In the genomic region with DNA sequence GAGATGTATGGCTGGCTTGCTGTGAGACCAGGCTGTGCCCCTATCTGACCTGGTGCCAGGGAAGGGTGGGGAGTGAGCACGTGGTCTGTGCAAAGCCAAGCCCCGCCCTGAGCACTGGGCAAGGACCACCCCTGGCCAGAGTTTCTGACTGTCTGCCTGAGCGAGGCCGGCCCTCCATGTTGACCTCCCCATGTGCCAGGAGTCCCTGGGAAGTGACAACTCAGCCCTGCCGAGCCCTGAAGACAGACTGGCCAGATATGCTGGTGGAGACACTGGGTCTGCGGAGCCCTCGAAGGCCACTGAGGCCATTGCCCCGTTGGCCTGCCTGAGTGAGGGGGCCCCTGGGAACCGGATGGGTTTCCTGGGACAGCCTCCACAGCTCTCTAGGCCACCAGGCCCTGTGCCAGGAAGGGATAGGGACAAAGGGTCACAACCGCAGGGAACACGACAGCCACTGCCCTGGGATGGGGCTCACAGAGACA, we compare ENCODE assay signal across 1 cellular context.
A peak's percentile ranks its signal among the peaks of the same experiment; 100 is the strongest.
TF ChIP-seq lines count a peak whose summit lies in the region.

No MANE protein-coding gene starts in this region.

TF ChIP-seq in liver, 16 proteins besides CTCF, POLR2A, EP300 and RAD21 (continued from another document):
- TF ChIP-seq, protein P1, sequence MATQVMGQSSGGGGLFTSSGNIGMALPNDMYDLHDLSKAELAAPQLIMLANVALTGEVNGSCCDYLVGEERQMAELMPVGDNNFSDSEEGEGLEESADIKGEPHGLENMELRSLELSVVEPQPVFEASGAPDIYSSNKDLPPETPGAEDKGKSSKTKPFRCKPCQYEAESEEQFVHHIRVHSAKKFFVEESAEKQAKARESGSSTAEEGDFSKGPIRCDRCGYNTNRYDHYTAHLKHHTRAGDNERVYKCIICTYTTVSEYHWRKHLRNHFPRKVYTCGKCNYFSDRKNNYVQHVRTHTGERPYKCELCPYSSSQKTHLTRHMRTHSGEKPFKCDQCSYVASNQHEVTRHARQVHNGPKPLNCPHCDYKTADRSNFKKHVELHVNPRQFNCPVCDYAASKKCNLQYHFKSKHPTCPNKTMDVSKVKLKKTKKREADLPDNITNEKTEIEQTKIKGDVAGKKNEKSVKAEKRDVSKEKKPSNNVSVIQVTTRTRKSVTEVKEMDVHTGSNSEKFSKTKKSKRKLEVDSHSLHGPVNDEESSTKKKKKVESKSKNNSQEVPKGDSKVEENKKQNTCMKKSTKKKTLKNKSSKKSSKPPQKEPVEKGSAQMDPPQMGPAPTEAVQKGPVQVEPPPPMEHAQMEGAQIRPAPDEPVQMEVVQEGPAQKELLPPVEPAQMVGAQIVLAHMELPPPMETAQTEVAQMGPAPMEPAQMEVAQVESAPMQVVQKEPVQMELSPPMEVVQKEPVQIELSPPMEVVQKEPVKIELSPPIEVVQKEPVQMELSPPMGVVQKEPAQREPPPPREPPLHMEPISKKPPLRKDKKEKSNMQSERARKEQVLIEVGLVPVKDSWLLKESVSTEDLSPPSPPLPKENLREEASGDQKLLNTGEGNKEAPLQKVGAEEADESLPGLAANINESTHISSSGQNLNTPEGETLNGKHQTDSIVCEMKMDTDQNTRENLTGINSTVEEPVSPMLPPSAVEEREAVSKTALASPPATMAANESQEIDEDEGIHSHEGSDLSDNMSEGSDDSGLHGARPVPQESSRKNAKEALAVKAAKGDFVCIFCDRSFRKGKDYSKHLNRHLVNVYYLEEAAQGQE (IDR thresholded peaks at IDR 0.05), result no peak
- no peak for TF ChIP-seq EGR1 (IDR thresholded peaks at IDR 0.05; ENCODE audit: low read depth in 2 of 2)
- TF ChIP-seq YY1 (IDR thresholded peaks at IDR 0.05), result no peak
- peak; percentile 45 to 72 for TF ChIP-seq RXRA (IDR thresholded peaks at IDR 0.05)
- no peak for TF ChIP-seq HNF4G (IDR thresholded peaks at IDR 0.05)
- TF ChIP-seq FOXA1 (IDR thresholded peaks at IDR 0.05), result no peak
- no peak for TF ChIP-seq TAF1 (conservative IDR thresholded peaks at IDR 0.05)
- peak; percentile 97 for TF ChIP-seq NR2F2 (IDR thresholded peaks at IDR 0.05)
- TF ChIP-seq, protein P2, sequence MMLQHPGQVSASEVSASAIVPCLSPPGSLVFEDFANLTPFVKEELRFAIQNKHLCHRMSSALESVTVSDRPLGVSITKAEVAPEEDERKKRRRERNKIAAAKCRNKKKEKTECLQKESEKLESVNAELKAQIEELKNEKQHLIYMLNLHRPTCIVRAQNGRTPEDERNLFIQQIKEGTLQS (IDR thresholded peaks at IDR 0.05), result no peak
- TF ChIP-seq GABPA (IDR thresholded peaks at IDR 0.05 in 1 of 2, conservative IDR thresholded peaks at IDR 0.05 in 1 of 2), result no peak
- no peak for TF ChIP-seq JUND (IDR thresholded peaks at IDR 0.05)
- TF ChIP-seq FOXA2 (IDR thresholded peaks at IDR 0.05), result no peak
- peak; percentile 51 for TF ChIP-seq SP1 (IDR thresholded peaks at IDR 0.05)
